8 cellular contexts compared by ENCODE assay signal in the genomic region with DNA sequence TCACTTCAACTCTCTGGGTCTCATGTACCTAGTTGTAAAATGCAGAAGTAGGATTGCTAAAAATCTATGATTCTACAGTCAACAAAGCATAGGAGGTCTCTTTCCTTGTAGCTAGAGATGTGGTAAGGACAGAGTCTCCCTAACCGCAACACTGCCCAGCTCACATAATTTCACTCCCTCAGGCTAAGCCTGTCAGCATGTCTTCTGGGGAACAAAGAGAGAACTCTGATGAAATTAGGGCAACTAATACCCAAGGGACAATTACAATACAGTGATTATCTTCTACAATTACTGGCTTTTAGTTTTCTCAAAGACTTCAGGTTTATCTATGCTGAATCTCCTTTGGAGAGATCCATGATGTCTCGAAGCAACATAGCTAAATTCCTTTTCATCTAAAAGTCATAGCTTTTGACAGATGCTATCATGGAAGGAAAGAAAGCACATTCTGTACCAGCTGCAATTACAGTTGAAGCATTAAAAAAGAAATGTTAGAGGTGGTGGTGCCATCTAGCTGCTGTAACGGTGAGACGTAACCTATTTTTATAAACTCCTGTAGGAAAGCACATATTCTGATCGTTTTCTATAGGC.
A peak's percentile ranks its signal among the peaks of the same experiment; 100 is the strongest.
DNase-seq lines count a peak whose midpoint lies in the region; ATAC-seq and TF ChIP-seq lines count a peak whose summit lies in the region.

No MANE protein-coding gene starts in this region.

- peak overlapping the region; percentile 27 for H3K27ac Mint-ChIP-seq in mesothelial cell of epicardium
- H3K27ac Mint-ChIP-seq in CD8-positive, alpha-beta T cell = no peak overlapping the region

- DNase-seq in Right ventricle myocardium inferior (ENCODE audit: missing footprints) (no peak), cardiac septum (ENCODE audit: low spot score) (no peak), NCI-H748 treated with DMSO at 0.1 percent for 48 hours (lab: John Stamatoyannopoulos, UW) (peak; percentile 70), dermis blood vessel endothelial cell (peak; percentile 78), mesothelial cell of epicardium (ENCODE audit: low spot score in 2 of 2, unreplicated experiment in 2 of 2) (no peak)
- DNase-seq in CD8-positive, alpha-beta T cell = no peak
- DNase-seq in activated naive CD4-positive, alpha-beta T cell (lab: John Stamatoyannopoulos, UW) = no peak

- H3K4me3 Mint-ChIP-seq in mesothelial cell of epicardium = no peak overlapping the region
- H3K4me3 Mint-ChIP-seq in CD8-positive, alpha-beta T cell = no peak overlapping the region

- no peak for TF ChIP-seq CTCF in mesothelial cell of epicardium (IDR thresholded peaks at IDR 0.05; ENCODE audit: unreplicated experiment)
- TF ChIP-seq CTCF in CD8-positive, alpha-beta T cell (IDR thresholded peaks at IDR 0.05) = no peak

- H3K36me3 Mint-ChIP-seq in mesothelial cell of epicardium = no peaks in the 10 kb centered on the region
- H3K36me3 Mint-ChIP-seq in CD8-positive, alpha-beta T cell = no peaks in the 10 kb centered on the region

- H3K9me3 Mint-ChIP-seq in mesothelial cell of epicardium = no peaks in the 10 kb centered on the region
- no peaks in the 10 kb centered on the region for H3K9me3 Mint-ChIP-seq in CD8-positive, alpha-beta T cell

- H3K27me3 ChIP-seq in CD8-positive, alpha-beta T cell (ENCODE audit: insufficient read depth, low read length) = no peaks in the 10 kb centered on the region

- H3K27ac ChIP-seq in CD8-positive, alpha-beta T cell (ENCODE audit: low read depth, low read length) = no peak overlapping the region

- CTCF ChIA-PET in CD8-positive, alpha-beta T cell (lab: Charles Lee) = no interaction called here

- H3K4me1 ChIP-seq in CD8-positive, alpha-beta T cell (ENCODE audit: insufficient read depth, low read length) = no peaks in the 10 kb centered on the region

- H3K9me3 ChIP-seq in CD8-positive, alpha-beta T cell (ENCODE audit: low read length) = no peaks in the 10 kb centered on the region

- H3K27me3 Mint-ChIP-seq in mesothelial cell of epicardium (ENCODE audit: low read depth) = peaks cover 29% of the 10 kb centered on the region
- no peaks in the 10 kb centered on the region for H3K27me3 Mint-ChIP-seq in CD8-positive, alpha-beta T cell (ENCODE audit: low read depth)

- peaks cover 44% of the 10 kb centered on the region for H3K4me1 Mint-ChIP-seq in mesothelial cell of epicardium
- H3K4me1 Mint-ChIP-seq in CD8-positive, alpha-beta T cell (ENCODE audit: low read depth) = no peaks in the 10 kb centered on the region

- no peak overlapping the region for H3K4me3 ChIP-seq in CD8-positive, alpha-beta T cell (ENCODE audit: low read depth, low read length)

- POLR2A ChIA-PET in CD8-positive, alpha-beta T cell (lab: Charles Lee) = no interaction called here

- no peaks in the 10 kb centered on the region for H3K36me3 ChIP-seq in CD8-positive, alpha-beta T cell (ENCODE audit: insufficient read depth, low read length)

- intact Hi-C loops in Right ventricle myocardium inferior (cut with DNase I) = loop anchor here (2.0 to 5.0 kb wide), 2 partner anchors 71 to 587 kb away; a partner anchor contains a TSS
- intact Hi-C loops in cardiac septum (cut with DNase I) = no loop called here
- intact Hi-C loops in CD8-positive, alpha-beta T cell (cut with DNase I, micrococcal nuclease) = no loop called here

- ATAC-seq in Right ventricle myocardium inferior (peak; percentile 86), HG02840 (IDR thresholded peaks at IDR 0.05; ENCODE audit: low FRiP score, unreplicated experiment) (peak; percentile 28)
- no peak for ATAC-seq in CD8-positive, alpha-beta T cell

Comparison
In these comparisons a context has a peak if more than half of its experiments do, and no peak if none do; other contexts are left out.
1. DNase-seq: peak in NCI-H748 treated with DMSO at 0.1 percent for 48 hours (single experiment) and dermis blood vessel endothelial cell (single experiment); none in Right ventricle myocardium inferior (single experiment), cardiac septum (single experiment), mesothelial cell of epicardium (0 of 2), CD8-positive, alpha-beta T cell (0 of 7) and activated naive CD4-positive, alpha-beta T cell (0 of 4).